Comparison of ENCODE assay signal across 9 cellular contexts in the genomic region with DNA sequence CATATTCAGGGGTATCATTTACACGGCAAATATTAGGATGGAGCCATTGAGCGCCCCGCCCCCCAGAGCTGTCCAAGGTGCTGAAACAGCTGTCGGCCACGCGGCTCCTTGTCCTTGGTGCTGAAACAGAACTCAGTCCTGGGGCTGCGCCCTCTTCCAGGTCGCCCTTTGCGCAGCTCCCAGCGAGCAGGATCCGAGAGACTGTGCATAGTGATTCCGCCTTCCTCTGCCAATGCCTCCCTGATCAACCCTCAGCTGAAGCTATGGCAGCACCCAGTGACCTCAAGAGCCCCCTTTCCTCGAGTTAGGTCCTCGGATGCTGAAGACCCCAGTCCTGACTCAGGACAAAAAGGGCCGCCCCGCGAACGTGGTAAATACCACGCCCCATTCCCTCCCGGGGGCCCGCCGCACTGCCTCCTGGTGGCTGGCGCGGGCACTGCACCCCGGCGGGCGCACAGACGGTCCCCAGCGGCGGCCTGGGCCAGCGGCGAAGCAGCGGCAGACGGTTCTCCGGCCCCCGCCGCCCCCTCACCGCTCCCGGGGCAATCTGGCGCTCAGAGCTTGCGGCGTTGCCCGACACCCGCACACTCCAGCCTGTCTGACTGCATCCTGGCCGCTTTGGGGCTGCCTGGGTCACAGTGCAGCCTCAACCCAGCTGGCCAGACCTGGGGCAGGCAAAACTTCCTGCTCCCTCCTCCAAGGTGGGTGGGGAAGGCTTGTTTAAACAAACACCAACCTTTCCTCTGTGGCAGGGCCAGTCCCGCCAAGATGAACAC. TPM values are rescaled to one million over a fixed set of nuclear protein-coding genes. Genes with fewer than 3 reads are reported as not detected.
A peak's percentile ranks its signal among the peaks of the same experiment; 100 is the strongest.
DNase-seq lines count a peak whose midpoint lies in the region; ATAC-seq, FAIRE-seq and TF ChIP-seq lines count a peak whose summit lies in the region.
"Had no signal": no experiment of that assay in that cellular context is flagged by ENCODE, and none has a peak within 500 bp of the region (broad histone marks: within the 10 kb centered on the region; RNA-seq: fewer than 3 reads in every experiment).

No MANE protein-coding gene starts in this region.

- peak; percentile 51 for DNase-seq in activated gamma-delta T cell treated with Interleukin-2 at 50 U/mL for 16 hours
- DNase-seq in activated gamma-delta T cell (lab: John Stamatoyannopoulos, UW) = no peak
- peak; percentile 82 to 88 for DNase-seq in SJCRH30
- DNase-seq in activated naive CD4-positive, alpha-beta T cell treated with Interleukin-2 at 50 U/mL for 16 hours = peak; percentile 78
- peak; percentile 62 for DNase-seq in glomerular visceral epithelial cell (ENCODE audit: extremely low spot score)
- DNase-seq in pancreas = peak; percentile 61 to 91 (median 83)
- peak; percentile 86 for DNase-seq in upper lobe of right lung
- no peak for DNase-seq in occipital lobe (lab: John Stamatoyannopoulos, UW)

- 4% methylated on average over 40 to 46 of the region's 46 CpGs for WGBS in pancreas, 2 donors

- no peak overlapping the region for H3K27ac ChIP-seq in SJCRH30
- no peak overlapping the region for H3K27ac ChIP-seq in pancreas
- no peak overlapping the region for H3K27ac ChIP-seq in upper lobe of right lung
- H3K27ac ChIP-seq: skin epidermis had no signal

- ATAC-seq in pancreas (peak; percentile 80 to 98 (median 84)), upper lobe of right lung (peak; percentile 88)

- H3K27me3 ChIP-seq in SJCRH30 = no peaks in the 10 kb centered on the region
- peaks cover 0 to 6% (median 0%) of the 10 kb centered on the region in 4 donors for H3K27me3 ChIP-seq in pancreas
- H3K27me3 ChIP-seq in upper lobe of right lung = peaks cover 24% of the 10 kb centered on the region

- no peaks in the 10 kb centered on the region for H3K9me3 ChIP-seq in SJCRH30 (replicated peaks)
- H3K9me3 ChIP-seq in pancreas = no peaks in the 10 kb centered on the region
- H3K9me3 ChIP-seq in upper lobe of right lung = no peaks in the 10 kb centered on the region

- intact Hi-C loops in pancreas (cut with DNase I) = no loop called here
- intact Hi-C loops in upper lobe of right lung (cut with DNase I) = no loop called here

- H3K4me3 ChIP-seq in SJCRH30 (no peak overlapping the region), pancreas (no peak overlapping the region), upper lobe of right lung (no peak overlapping the region)
- H3K4me3 ChIP-seq: skin epidermis had no signal

- TF ChIP-seq CTCF in pancreas (IDR thresholded peaks at IDR 0.05) (peak in 3 of 4 donors; percentile 17 to 23 (median 20)), upper lobe of right lung (IDR thresholded peaks at IDR 0.05) (peak; percentile 35)

- no peak for FAIRE-seq in pancreas (lab: Jason Lieb, UNC)

- H3K4me1 ChIP-seq in SJCRH30 (no peaks in the 10 kb centered on the region), pancreas (no peaks in the 10 kb centered on the region), upper lobe of right lung (no peaks in the 10 kb centered on the region)

- H3K36me3 ChIP-seq in SJCRH30 (no peaks in the 10 kb centered on the region), pancreas (no peaks in the 10 kb centered on the region), upper lobe of right lung (no peaks in the 10 kb centered on the region)

RNA-seq across cellular contexts. Expression of gene SYT7, which starts 13.4 kb away (rescaled TPM):
- total RNA-seq in SJCRH30 (2014; rRNA removed; shearing (Covaris generic)) = 1.1 and 1.3 TPM in 2 replicates
- total RNA-seq in pancreas = 10 to 100 TPM in 3 of 6 donors, 1 to 10 TPM in 3; 4.3 to 17.9 (median 8.7) TPM
- 10 to 100 TPM; 21.0 to 59.4 TPM for polyA plus RNA-seq in pancreas
- 4.8 TPM for total RNA-seq in upper lobe of right lung
- 15.1 TPM for total RNA-seq in occipital lobe

RNA-seq across cellular contexts. Expression of gene LRRC10B, which starts 58.9 kb away (rescaled TPM):
- total RNA-seq in SJCRH30 (2014; rRNA removed; shearing (Covaris generic)) = 40.2 and 42.1 TPM in 2 replicates
- total RNA-seq in pancreas (1 to 10 TPM in 2 of 6 donors, under 1 TPM in 4; 0.28 to 1.8 (median 0.81) TPM), upper lobe of right lung (0.29 TPM), occipital lobe (3.1 TPM)
- polyA plus RNA-seq in pancreas = 10 to 100 TPM in 1 of 2 donors, 1 to 10 TPM in 1; 3.2 to 10.2 TPM

Comparison
In these comparisons a context has a peak if more than half of its experiments do, and no peak if none do; other contexts are left out.
1. DNase-seq: peak in activated gamma-delta T cell treated with Interleukin-2 at 50 U/mL for 16 hours (single experiment), SJCRH30 (2 of 2), activated naive CD4-positive, alpha-beta T cell treated with Interleukin-2 at 50 U/mL for 16 hours (single experiment), glomerular visceral epithelial cell (single experiment), pancreas (6 of 6) and upper lobe of right lung (single experiment); none in activated gamma-delta T cell (single experiment) and occipital lobe (single experiment).
2. RNA of gene LRRC10B, which starts 58.9 kb away (total RNA-seq): 40.2 to 42.1 TPM in SJCRH30; 3.1 TPM in occipital lobe (single experiment), 0.28 to 1.8 TPM in pancreas and 0.29 TPM in upper lobe of right lung (single experiment); every median in the first group is over 10 times any median in the second.